ENCODE assay signal across 21 cellular contexts in genomic region chr2:231909631-231910030, GRCh38. TPM values are rescaled to one million over a fixed set of nuclear protein-coding genes. Genes with fewer than 3 reads are reported as not detected.
"Had no signal": no experiment of that assay in that cellular context is flagged by ENCODE, and none has a peak within 500 bp of the region (broad histone marks: within the 10 kb centered on the region; RNA-seq: fewer than 3 reads in every experiment).

No MANE protein-coding gene starts in this region.

- H3K4me3 ChIP-seq: gastrocnemius medialis, smooth muscle cell, upper lobe of right lung had no signal

- H3K27ac Mint-ChIP-seq: activated CD4-positive, alpha-beta memory T cell treated with anti-CD3 and anti-CD28 coated beads, Interleukin-2, amount 10 ng/mL, durations not matched to agents 7 days and 5 days; activated CD4-positive, alpha-beta T cell treated with anti-CD3 and anti-CD28 coated beads for 36 hours; nephron; stimulated activated effector memory CD8-positive, alpha-beta T cell treated with anti-CD3 and anti-CD28 coated beads, Interleukin-12 subunit alpha, Interleukin-12 subunit beta, amount 100 ng/mL, for 72 hours had no signal

- H3K27me3 ChIP-seq: gastrocnemius medialis, upper lobe of right lung had no signal

- H3K9me3 ChIP-seq: gastrocnemius medialis, upper lobe of right lung had no signal

- H3K4me1 Mint-ChIP-seq: nephron had no signal

- DNase-seq: activated CD4-positive, alpha-beta memory T cell treated with anti-CD3 and anti-CD28 coated beads, Interleukin-2, amount 10 ng/mL, durations not matched to agents 7 days and 5 days; activated CD4-positive, alpha-beta T cell treated with anti-CD3 and anti-CD28 coated beads for 36 hours; activated effector memory CD4-positive, alpha-beta T cell treated with Interleukin-2 at 50 U/mL for 16 hours; activated T-cell treated with anti-CD3 and anti-CD28 coated beads, Interleukin-2, amount 50 U/mL, for 4 hours; gastrocnemius medialis; head of caudate nucleus; mammary epithelial cell; midbrain; stimulated activated CD4-positive, alpha-beta T cell treated with anti-CD3 and anti-CD28 coated beads, Interleukin-4, amount 100 ng/mL, for 1 hour; T-cell; T1000; upper lobe of right lung had no signal

- H3K27ac ChIP-seq: gastrocnemius medialis, upper lobe of right lung had no signal

- H3K27me3 Mint-ChIP-seq: activated CD4-positive, alpha-beta memory T cell treated with anti-CD3 and anti-CD28 coated beads, Interleukin-2, amount 10 ng/mL, durations not matched to agents 7 days and 5 days; activated CD4-positive, alpha-beta T cell treated with anti-CD3 and anti-CD28 coated beads for 36 hours; activated naive CD4-positive, alpha-beta T cell treated with anti-CD3 and anti-CD28 coated beads, Interleukin-2, amount 50 U/mL, for 24 hours; T-cell had no signal

- ATAC-seq: activated CD4-positive, alpha-beta T cell treated with anti-CD3 and anti-CD28 coated beads for 36 hours; activated T-cell treated with anti-CD3 and anti-CD28 coated beads, Interleukin-2, amount 50 U/mL, for 4 hours; gastrocnemius medialis; left lobe of liver; sciatic nerve; stimulated activated effector memory CD8-positive, alpha-beta T cell treated with anti-CD3 and anti-CD28 coated beads, Interleukin-12 subunit alpha, Interleukin-12 subunit beta, amount 100 ng/mL, for 72 hours; upper lobe of right lung had no signal

- H3K36me3 Mint-ChIP-seq: activated naive CD4-positive, alpha-beta T cell treated with anti-CD3 and anti-CD28 coated beads, Interleukin-2, amount 50 U/mL, for 24 hours; stimulated activated effector memory CD8-positive, alpha-beta T cell treated with anti-CD3 and anti-CD28 coated beads, Interleukin-12 subunit alpha, Interleukin-12 subunit beta, amount 100 ng/mL, for 72 hours; T-cell had no signal

- H3K9me3 Mint-ChIP-seq: activated CD4-positive, alpha-beta memory T cell treated with anti-CD3 and anti-CD28 coated beads, Interleukin-2, amount 10 ng/mL, durations not matched to agents 7 days and 5 days; activated naive CD4-positive, alpha-beta T cell treated with anti-CD3 and anti-CD28 coated beads, Interleukin-2, amount 50 U/mL, for 24 hours; activated T-cell treated with anti-CD3 and anti-CD28 coated beads, Interleukin-2, amount 50 U/mL, for 4 hours; nephron; stimulated activated effector memory CD8-positive, alpha-beta T cell treated with anti-CD3 and anti-CD28 coated beads, Interleukin-12 subunit alpha, Interleukin-12 subunit beta, amount 100 ng/mL, for 72 hours; T-cell had no signal

- H3K4me3 Mint-ChIP-seq: activated CD4-positive, alpha-beta memory T cell treated with anti-CD3 and anti-CD28 coated beads, Interleukin-2, amount 10 ng/mL, durations not matched to agents 7 days and 5 days; activated CD4-positive, alpha-beta T cell treated with anti-CD3 and anti-CD28 coated beads for 36 hours; activated naive CD4-positive, alpha-beta T cell treated with anti-CD3 and anti-CD28 coated beads, Interleukin-2, amount 50 U/mL, for 24 hours; activated T-cell treated with anti-CD3 and anti-CD28 coated beads, Interleukin-2, amount 50 U/mL, for 4 hours; nephron; stimulated activated effector memory CD8-positive, alpha-beta T cell treated with anti-CD3 and anti-CD28 coated beads, Interleukin-12 subunit alpha, Interleukin-12 subunit beta, amount 100 ng/mL, for 72 hours had no signal

RNA-seq across cellular contexts. Expression of gene NPPC, which starts 16.6 kb away (rescaled TPM):
- total RNA-seq: activated CD4-positive, alpha-beta memory T cell treated with anti-CD3 and anti-CD28 coated beads, Interleukin-2, amount 10 ng/mL, durations not matched to agents 7 days and 5 days; dermis microvascular lymphatic vessel endothelial cell; epithelial cell of proximal tubule; gastrocnemius medialis; left lobe of liver; mammary epithelial cell; smooth muscle cell; upper lobe of right lung had no signal
- polyA plus RNA-seq: keratinocyte, mammary epithelial cell had no signal
